In genomic region chr14:91568626-91569025, GRCh38 we compare ENCODE assay signal across 2 cellular contexts.
TF ChIP-seq lines count a peak whose summit lies in the region.

No MANE protein-coding gene starts in this region.

TF ChIP-seq in GM23338, 12 proteins besides CTCF, POLR2A, EP300 and RAD21:
- no peak for TF ChIP-seq EZH2phosphoT487 (IDR thresholded peaks at IDR 0.05; ENCODE audit: unreplicated experiment)
- TF ChIP-seq CREB1 (CRISPR knock-in tag; IDR thresholded peaks at IDR 0.05; ENCODE audit: low read depth) = no peak
- TF ChIP-seq EZH2 (IDR thresholded peaks at IDR 0.05; ENCODE audit: low read depth, unreplicated experiment) = no peak
- no peak for TF ChIP-seq ZNF114 (CRISPR knock-in tag; IDR thresholded peaks at IDR 0.05)
- TF ChIP-seq, protein P1, sequence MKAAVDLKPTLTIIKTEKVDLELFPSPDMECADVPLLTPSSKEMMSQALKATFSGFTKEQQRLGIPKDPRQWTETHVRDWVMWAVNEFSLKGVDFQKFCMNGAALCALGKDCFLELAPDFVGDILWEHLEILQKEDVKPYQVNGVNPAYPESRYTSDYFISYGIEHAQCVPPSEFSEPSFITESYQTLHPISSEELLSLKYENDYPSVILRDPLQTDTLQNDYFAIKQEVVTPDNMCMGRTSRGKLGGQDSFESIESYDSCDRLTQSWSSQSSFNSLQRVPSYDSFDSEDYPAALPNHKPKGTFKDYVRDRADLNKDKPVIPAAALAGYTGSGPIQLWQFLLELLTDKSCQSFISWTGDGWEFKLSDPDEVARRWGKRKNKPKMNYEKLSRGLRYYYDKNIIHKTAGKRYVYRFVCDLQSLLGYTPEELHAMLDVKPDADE (IDR thresholded peaks at IDR 0.05) = no peak
- no peak for TF ChIP-seq ZNF331 (CRISPR knock-in tag; IDR thresholded peaks at IDR 0.05; ENCODE audit: low read depth)
- no peak for TF ChIP-seq REST (IDR thresholded peaks at IDR 0.05; ENCODE audit: unreplicated experiment)
- no peak for TF ChIP-seq POLR2AphosphoS5 (IDR thresholded peaks at IDR 0.05; ENCODE audit: low read depth)

TF ChIP-seq in H1, 55 proteins besides CTCF, POLR2A, EP300 and RAD21:
- TF ChIP-seq CEBPB (IDR thresholded peaks at IDR 0.05; ENCODE audit: low read depth, low read length) = no peak
- TF ChIP-seq KDM1A (IDR thresholded peaks at IDR 0.05; ENCODE audit: borderline replicate concordance, low read length) = no peak
- no peak for TF ChIP-seq CBX5 (IDR thresholded peaks at IDR 0.05; ENCODE audit: low read depth, low read length)
- no peak for TF ChIP-seq KDM4A (IDR thresholded peaks at IDR 0.05; ENCODE audit: low read depth, low read length, severe bottlenecking)
